In the genomic region with DNA sequence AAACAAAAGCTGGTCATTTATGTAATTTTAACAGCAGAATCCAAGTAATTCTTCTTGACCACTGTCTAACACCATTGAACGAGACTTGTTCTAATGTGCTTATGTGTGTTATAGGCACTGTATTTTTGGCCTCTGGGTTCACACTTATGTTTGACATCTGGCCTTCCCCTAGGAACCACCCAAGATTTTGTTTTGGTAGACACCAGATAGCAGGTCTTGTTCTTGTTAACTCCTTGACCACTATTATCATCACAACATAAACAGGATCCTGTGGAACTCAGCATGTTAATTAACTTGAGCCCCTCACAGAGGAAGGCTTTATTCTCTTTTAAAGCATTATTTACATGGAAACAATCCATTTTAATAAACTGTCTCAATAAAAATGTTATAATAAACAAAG, we compare ENCODE assay signal across 17 cellular contexts.
DNase-seq lines count a peak whose midpoint lies in the region; TF ChIP-seq lines count a peak whose summit lies in the region.
"Had no signal": no experiment of that assay in that cellular context is flagged by ENCODE, and none has a peak within 500 bp of the region (broad histone marks: within the 10 kb centered on the region; RNA-seq: fewer than 3 reads in every experiment).

No MANE protein-coding gene starts in this region.

- DNase-seq in RKO (ENCODE audit: low spot score) (peak; percentile 83), spleen (no peak), NCI-H1694 treated with DMSO at 0.1 percent for 48 hours (lab: John Stamatoyannopoulos, UW) (no peak), KG1 (lab: John Stamatoyannopoulos, UW) (no peak)
- no peak for DNase-seq in activated T-helper 2 cell treated with anti-CD3 and anti-CD28 coated beads, Interferon-gamma antibody, Interleukin-2, Interleukin-4, amounts not matched to agents 10 μg/mL and 5 μg/mL and 100 μg/mL, durations not matched to agents 14 hours and 24 hours and 36 hours (ENCODE audit: low spot score)
- DNase-seq: C1 segment of cervical spinal cord; Calu3; CD4-positive, alpha-beta T cell; DMS153; DMS79 treated with DMSO at 0.1 percent for 48 hours; EL; GDM1; HCEC 1CT; HFFc6 had no signal

- no peak for TF ChIP-seq POLR2A in spleen (IDR thresholded peaks at IDR 0.05)

- no peaks in the 10 kb centered on the region for H3K27me3 ChIP-seq in HUES48 (ENCODE audit: control insufficient read depth, insufficient read depth, low read length)
- H3K27me3 ChIP-seq in iPS-18a (ENCODE audit: control insufficient read depth, insufficient read depth, low read length): no peaks in the 10 kb centered on the region
- H3K27me3 ChIP-seq in spleen (replicated peaks in 1 of 7): no peaks in the 10 kb centered on the region

- 71 to 94% (median 86%) methylated on average over 1 of the region's 1 CpG for WGBS in spleen, 5 donors

- no peaks in the 10 kb centered on the region for H3K9me3 Mint-ChIP-seq in activated T-helper 2 cell treated with anti-CD3 and anti-CD28 coated beads, Interferon-gamma antibody, Interleukin-2, Interleukin-4, amounts not matched to agents 10 μg/mL and 5 μg/mL and 100 μg/mL, durations not matched to agents 14 hours and 24 hours and 36 hours
- H3K9me3 Mint-ChIP-seq: CD4-positive, alpha-beta T cell; HFFc6 had no signal

- no peaks in the 10 kb centered on the region for H3K36me3 Mint-ChIP-seq in activated T-helper 2 cell treated with anti-CD3 and anti-CD28 coated beads, Interferon-gamma antibody, Interleukin-2, Interleukin-4, amounts not matched to agents 10 μg/mL and 5 μg/mL and 100 μg/mL, durations not matched to agents 14 hours and 24 hours and 36 hours (ENCODE audit: low read depth)

- no peaks in the 10 kb centered on the region for H3K9me3 ChIP-seq in HUES48 (ENCODE audit: control insufficient read depth, insufficient read depth, low read length)
- H3K9me3 ChIP-seq in iPS-18a (ENCODE audit: control insufficient read depth, low read depth, low read length): no peaks in the 10 kb centered on the region
- no peaks in the 10 kb centered on the region for H3K9me3 ChIP-seq in spleen

- H3K27me3 Mint-ChIP-seq in activated T-helper 2 cell treated with anti-CD3 and anti-CD28 coated beads, Interferon-gamma antibody, Interleukin-2, Interleukin-4, amounts not matched to agents 10 μg/mL and 5 μg/mL and 100 μg/mL, durations not matched to agents 14 hours and 24 hours and 36 hours (ENCODE audit: low read depth): no peaks in the 10 kb centered on the region
- H3K27me3 Mint-ChIP-seq: B cell had no signal

- H3K4me3 ChIP-seq in HUES48 (ENCODE audit: low read depth, low read length) (no peak overlapping the region; the same call in 1 of the 2 replicates), iPS-18a (ENCODE audit: low read length) (no peak overlapping the region), spleen (no peak overlapping the region)

- H3K4me1 Mint-ChIP-seq in activated T-helper 2 cell treated with anti-CD3 and anti-CD28 coated beads, Interferon-gamma antibody, Interleukin-2, Interleukin-4, amounts not matched to agents 10 μg/mL and 5 μg/mL and 100 μg/mL, durations not matched to agents 14 hours and 24 hours and 36 hours (ENCODE audit: low read depth): no peaks in the 10 kb centered on the region
- H3K4me1 Mint-ChIP-seq: B cell had no signal

- peaks cover 22% of the 10 kb centered on the region for H3K4me1 ChIP-seq in HUES48 (ENCODE audit: control insufficient read depth, insufficient read depth, low read length)
- peaks cover 22% of the 10 kb centered on the region for H3K4me1 ChIP-seq in iPS-18a (ENCODE audit: control insufficient read depth, low read depth, low read length)
- H3K4me1 ChIP-seq in spleen: no peaks in the 10 kb centered on the region

- no peaks in the 10 kb centered on the region for H3K36me3 ChIP-seq in HUES48 (ENCODE audit: control insufficient read depth, insufficient read depth, low read length)
- H3K36me3 ChIP-seq in iPS-18a (ENCODE audit: control insufficient read depth, low read depth, low read length): no peaks in the 10 kb centered on the region
- no peaks in the 10 kb centered on the region for H3K36me3 ChIP-seq in spleen

- TF ChIP-seq CTCF in spleen (IDR thresholded peaks at IDR 0.05 in 8 of 11, conservative IDR thresholded peaks at IDR 0.05 in 3 of 11): no peak

- no peak overlapping the region for H3K27ac Mint-ChIP-seq in activated T-helper 2 cell treated with anti-CD3 and anti-CD28 coated beads, Interferon-gamma antibody, Interleukin-2, Interleukin-4, amounts not matched to agents 10 μg/mL and 5 μg/mL and 100 μg/mL, durations not matched to agents 14 hours and 24 hours and 36 hours
- H3K27ac Mint-ChIP-seq: B cell; CD4-positive, alpha-beta T cell; HFFc6 had no signal

- H3K9ac ChIP-seq in HUES48 (ENCODE audit: low read depth, low read length) (no peak overlapping the region), iPS-18a (ENCODE audit: low read length) (no peak overlapping the region)

- H3K27ac ChIP-seq in HUES48 (ENCODE audit: low read depth, low read length): peak overlapping the region; percentile 56
- peak overlapping the region; percentile 27 for H3K27ac ChIP-seq in iPS-18a (ENCODE audit: low read length)
- H3K27ac ChIP-seq in spleen: no peak overlapping the region

- intact Hi-C loops in activated T-helper 2 cell treated with anti-CD3 and anti-CD28 coated beads, Interferon-gamma antibody, Interleukin-2, Interleukin-4, amounts not matched to agents 10 μg/mL and 5 μg/mL and 100 μg/mL, durations not matched to agents 14 hours and 24 hours and 36 hours (cut with micrococcal nuclease): no loop called here
- intact Hi-C loops in spleen (cut with DNase I; ENCODE audit: low total_unique reads): loop anchor here (5.0 kb wide), 1 partner anchor 1042 kb away; no protein-coding TSS in a partner anchor

- no peak overlapping the region for H3K4me3 Mint-ChIP-seq in activated T-helper 2 cell treated with anti-CD3 and anti-CD28 coated beads, Interferon-gamma antibody, Interleukin-2, Interleukin-4, amounts not matched to agents 10 μg/mL and 5 μg/mL and 100 μg/mL, durations not matched to agents 14 hours and 24 hours and 36 hours (ENCODE audit: low read depth)
- H3K4me3 Mint-ChIP-seq: B cell; CD4-positive, alpha-beta T cell; HFFc6 had no signal

Comparison
In these comparisons a context has a peak if more than half of its experiments do, and no peak if none do; other contexts are left out.
1. H3K27ac ChIP-seq: peak in HUES48 (single experiment) and iPS-18a (single experiment); none in spleen (0 of 8).